ENCODE assay signal across 8 cellular contexts in genomic region chr2:196640031-196640548, GRCh38. TPM values are rescaled to one million over a fixed set of nuclear protein-coding genes. Genes with fewer than 3 reads are reported as not detected.
A peak's percentile ranks its signal among the peaks of the same experiment; 100 is the strongest.
DNase-seq lines count a peak whose midpoint lies in the region; ATAC-seq, FAIRE-seq and TF ChIP-seq lines count a peak whose summit lies in the region.

No MANE protein-coding gene starts in this region.

- ATAC-seq in GM19023 (IDR thresholded peaks at IDR 0.05; ENCODE audit: unreplicated experiment): no peak
- ATAC-seq in GM18519 (IDR thresholded peaks at IDR 0.05; ENCODE audit: low FRiP score, unreplicated experiment): no peak

- H4K5ac ChIP-seq in H1 (ENCODE audit: insufficient read length, low read depth, low read length): no peak overlapping the region

- H3K79me2 ChIP-seq in H1 (ENCODE audit: control insufficient read depth in 1 of 2, insufficient read depth in 2 of 2, low read length in 2 of 2): peaks cover 18 to 48% of the 10 kb centered on the region in 2 experiments

- TF ChIP-seq CTCF in H1 (IDR thresholded peaks at IDR 0.05; ENCODE audit: control extremely low read depth in 1 of 3, insufficient read depth in 1 of 3, low read depth in 1 of 3, low read length in 3 of 3) (no peak), progenitor cell of endocrine pancreas (IDR thresholded peaks at IDR 0.05; ENCODE audit: unreplicated experiment) (no peak)

- H3K4me3 ChIP-seq in MG63 (peak overlapping the region; percentile 92), H1 (ENCODE audit: extremely low read depth in 1 of 4, insufficient read depth in 2 of 4, low read depth in 3 of 4, low read length in 4 of 4) (peak overlapping the region; percentile 72 to 94 (median 77))

- peaks cover 13% of the 10 kb centered on the region for H3K4me1 Mint-ChIP-seq in progenitor cell of endocrine pancreas (ENCODE audit: low read depth)

- no peak overlapping the region for H2AK5ac ChIP-seq in H1 (ENCODE audit: low read depth, low read length)

- no peak for TF ChIP-seq EP300 in H1 (IDR thresholded peaks at IDR 0.05; ENCODE audit: borderline replicate concordance in 1 of 2, low read depth in 2 of 2, low read length in 2 of 2)

- no peaks in the 10 kb centered on the region for H3K36me3 Mint-ChIP-seq in progenitor cell of endocrine pancreas (ENCODE audit: insufficient read depth)

- H2AFZ ChIP-seq in H1 (ENCODE audit: low read length): peak overlapping the region; percentile 53

- H3K9ac ChIP-seq in H1 (replicated peaks in 1 of 4; ENCODE audit: extremely low read depth in 1 of 4, low read depth in 3 of 4, low read length in 3 of 4): peak overlapping the region; percentile 65 to 84 (median 71)

- H3K23me2 ChIP-seq in H1 (ENCODE audit: low read depth, low read length): peaks cover 3% of the 10 kb centered on the region; the same call in 1 of the 2 replicates

- no peak overlapping the region for H3K18ac ChIP-seq in H1 (ENCODE audit: extremely low read depth, low read length)

- no peak overlapping the region for H4K8ac ChIP-seq in H1 (ENCODE audit: extremely low read depth, insufficient read depth, low read length)

- 8% methylated on average over 12 of the region's 12 CpGs; no CpG with 5 or more reads in 1 of the 2 experiments for WGBS in H1 (ENCODE audit: extremely low coverage in 1 of 2, insufficient coverage in 1 of 2, insufficient read length in 1 of 2, insufficient replicate concordance in 2 of 2, low coverage in 1 of 2, low lambda C conversion rate in 2 of 2, missing lambda C conversion rate in 1 of 2), 2 experiments

- CTCF ChIA-PET in H1 (lab: Charles Lee; ENCODE audit: partially characterized antibody): interaction anchor here (0.6 to 2.4 kb wide), 3 partner anchors 21 to 187 kb away, joined by 3 to 8 read pairs (median 3); no protein-coding TSS in a partner anchor

- H3K4me2 ChIP-seq in H1 (ENCODE audit: insufficient read depth in 1 of 2, low read depth in 2 of 2, low read length in 2 of 2): peak overlapping the region; percentile 63 to 78

- peaks cover 7% of the 10 kb centered on the region for H3K79me1 ChIP-seq in H1 (ENCODE audit: low read depth, low read length)

- no peak overlapping the region for H2BK120ac ChIP-seq in H1 (replicated peaks; ENCODE audit: low read depth, low read length)

- FAIRE-seq in GM12891 (lab: Jason Lieb, UNC) (no peak), H1 (lab: Jason Lieb, UNC) (no peak)

- H3K27ac ChIP-seq in H1 (ENCODE audit: low read depth, low read length): peak overlapping the region; percentile 65; the same call in 1 of the 2 replicates

- no peaks in the 10 kb centered on the region for H3K27me3 Mint-ChIP-seq in progenitor cell of endocrine pancreas

- POLR2A ChIA-PET in H1 (lab: Charles Lee; ENCODE audit: partially characterized antibody): interaction anchor here (1.5 to 2.5 kb wide), 3 partner anchors 13 to 47 kb away, joined by 3 to 10 read pairs (median 7); partner anchors contain the start of gene HECW2

- H2BK5ac ChIP-seq in H1 (ENCODE audit: low read depth, low read length): peak overlapping the region; percentile 69; the same call in 1 of the 2 replicates

- H3K14ac ChIP-seq in H1 (ENCODE audit: insufficient read length): no peak overlapping the region

- H3K9me3 ChIP-seq in MG63 (no peaks in the 10 kb centered on the region), H1 (ENCODE audit: insufficient read depth in 2 of 2, low read depth in 1 of 2, low read length in 1 of 2) (no peaks in the 10 kb centered on the region)

- no peak overlapping the region for H3K56ac ChIP-seq in H1 (replicated peaks; ENCODE audit: insufficient read length, low read depth, low read length)

- TF ChIP-seq RAD21 in H1 (IDR thresholded peaks at IDR 0.05 in 1 of 2, conservative IDR thresholded peaks at IDR 0.05 in 1 of 2; ENCODE audit: low read depth in 2 of 2, low read length in 2 of 2): no peak

- peaks cover 3% of the 10 kb centered on the region; the same call in 1 of the 2 replicates for H3K36me3 ChIP-seq in MG63
- no peaks in the 10 kb centered on the region; a peak in 1 of 8 replicates for H3K36me3 ChIP-seq in H1 (ENCODE audit: control insufficient read depth in 2 of 4, insufficient read depth in 4 of 4, low read length in 3 of 4)

- H2BK15ac ChIP-seq in H1 (ENCODE audit: low read length): no peak overlapping the region

- H3K4me1 ChIP-seq in H1 (replicated peaks in 1 of 4; ENCODE audit: control insufficient read depth in 3 of 4, insufficient read depth in 4 of 4, low read length in 3 of 4): peaks cover 0 to 8% (median 3%) of the 10 kb centered on the region in 4 experiments; a peak in 3 of 7 replicates

- H3K4me3 Mint-ChIP-seq in progenitor cell of endocrine pancreas (ENCODE audit: low read depth): peak overlapping the region; percentile 90

- no peaks in the 10 kb centered on the region for H4K20me1 ChIP-seq in H1 (replicated peaks in 1 of 2; ENCODE audit: control insufficient read depth in 1 of 2, insufficient read depth in 2 of 2, low read length in 2 of 2)

- no peak overlapping the region for H3K4ac ChIP-seq in H1 (replicated peaks; ENCODE audit: insufficient read length, low read depth, low read length)

- no peak overlapping the region for H3K23ac ChIP-seq in H1 (ENCODE audit: insufficient read length)

- DNase-seq in GM12891 (ENCODE audit: insufficient read length, low spot score) (peak; percentile 5), MG63 (no peak), H1 (ENCODE audit: low read depth in 1 of 2, low spot score in 2 of 2) (no peak), progenitor cell of endocrine pancreas (ENCODE audit: low spot score, unreplicated experiment) (no peak), AG08395 (ENCODE audit: low spot score) (no peak), anterior cingulate cortex (lab: John Stamatoyannopoulos, UW) (no peak)

- no peaks in the 10 kb centered on the region for H3K27me3 ChIP-seq in MG63
- H3K27me3 ChIP-seq in H1 (replicated peaks in 1 of 4; ENCODE audit: control insufficient read depth in 3 of 4, extremely low read depth in 1 of 4, insufficient read depth in 3 of 4, low read length in 3 of 4): no peaks in the 10 kb centered on the region

- no peak overlapping the region for H4K91ac ChIP-seq in H1 (replicated peaks; ENCODE audit: insufficient read length, low read length)

- TF ChIP-seq POLR2A in GM12891 (IDR thresholded peaks at IDR 0.05; ENCODE audit: low read depth, low read length): no peak
- TF ChIP-seq POLR2A in H1 (IDR thresholded peaks at IDR 0.05; ENCODE audit: control extremely low read depth in 1 of 2, low read depth in 2 of 2, low read length in 2 of 2): no peak

- H3K9me3 Mint-ChIP-seq in progenitor cell of endocrine pancreas (ENCODE audit: low read depth): peaks cover 6% of the 10 kb centered on the region

- H2BK12ac ChIP-seq in H1 (ENCODE audit: low read depth, low read length): no peak overlapping the region; the same call in 1 of the 2 replicates

- peak overlapping the region; percentile 98 for H3K27ac Mint-ChIP-seq in progenitor cell of endocrine pancreas

- H2BK20ac ChIP-seq in H1 (ENCODE audit: low read length): no peak overlapping the region

TF ChIP-seq in GM12891, 5 proteins besides CTCF, POLR2A, EP300 and RAD21:
- TF ChIP-seq SPI1 (IDR thresholded peaks at IDR 0.05; ENCODE audit: low read depth, low read length): no peak
- no peak for TF ChIP-seq TAF1 (IDR thresholded peaks at IDR 0.05; ENCODE audit: low read depth, low read length)
- TF ChIP-seq POLR2AphosphoS5 (IDR thresholded peaks at IDR 0.05; ENCODE audit: low read depth, low read length): no peak
- TF ChIP-seq POU2F2 (IDR thresholded peaks at IDR 0.05; ENCODE audit: low read depth, low read length): no peak
- TF ChIP-seq PAX5 (IDR thresholded peaks at IDR 0.05; ENCODE audit: insufficient read depth, low read length, severe bottlenecking): no peak
TF ChIP-seq in GM12891: peak in this region for 0.

TF ChIP-seq in H1, 55 proteins besides CTCF, POLR2A, EP300 and RAD21:
- TF ChIP-seq TAF7 (optimal IDR thresholded peaks at IDR 0.05; ENCODE audit: borderline replicate concordance, low read depth, low read length) (no peak), SP2 (IDR thresholded peaks at IDR 0.05; ENCODE audit: low read length) (no peak), HDAC6 (IDR thresholded peaks at IDR 0.05; ENCODE audit: low read depth, low read length) (no peak), CEBPB (IDR thresholded peaks at IDR 0.05; ENCODE audit: low read depth, low read length) (no peak), POLR2AphosphoS5 (IDR thresholded peaks at IDR 0.05; ENCODE audit: low read depth, low read length) (no peak)

RNA-seq across cellular contexts. Expression of gene CCDC150, which starts 0.6 kb away (rescaled TPM):
- polyA plus RNA-seq in GM12891 (2012; ENCODE audit: low read depth, missing spikeins): 8.7 TPM
- total RNA-seq in MG63 (2014; rRNA removed; shearing (Covaris generic); ENCODE audit: low replicate concordance): 3.3 and 3.5 TPM in 2 replicates
- 31.9 and 42.2 TPM in 2 replicates for total RNA-seq in H1 (2021; fragmentation: NEBNext Ultra II Directional; extraction: Animal tissue kit (Norgen Biotek cat#: 25700))
- polyA plus RNA-seq in H1 (2011; rRNA removed): 6.1 and 8.3 TPM in 2 replicates
- polyA plus RNA-seq in H1 (2011; cell fraction: cytosol; rRNA removed): 15.1 TPM
- 26.5 TPM for polyA plus RNA-seq in H1 (2011; cell fraction: nucleus; rRNA removed)
- polyA plus RNA-seq in H1 (2012, experiment 1 of 2): 21.8 to 51.1 TPM (median 33.4 TPM) in 4 replicates
- 1.7 TPM for polyA plus RNA-seq in H1 (2012, experiment 2 of 2)
- 44.2 TPM for polyA plus RNA-seq in H1 (2013, experiment 1 of 2)
- 35.5 TPM for polyA plus RNA-seq in H1 (2013, experiment 2 of 2)
- polyA minus RNA-seq in H1 (2011; rRNA and poly(A)+ RNA removed): 25.3 and 41.2 TPM in 2 replicates
- polyA minus RNA-seq in H1 (2011; cell fraction: cytosol; rRNA and poly(A)+ RNA removed): 19.7 TPM
- 151 TPM for polyA minus RNA-seq in H1 (2011; cell fraction: nucleus; rRNA and poly(A)+ RNA removed)
- total RNA-seq in progenitor cell of endocrine pancreas: 39.5 and 40.1 TPM in 2 replicates

RNA-seq across cellular contexts. Expression of gene HECW2, which starts 46.7 kb away (rescaled TPM):
- 25.2 TPM for polyA plus RNA-seq in GM12891 (2012; ENCODE audit: low read depth, missing spikeins)
- total RNA-seq in MG63 (2014; rRNA removed; shearing (Covaris generic); ENCODE audit: low replicate concordance): 9.2 and 10.8 TPM in 2 replicates
- total RNA-seq in H1 (2021; fragmentation: NEBNext Ultra II Directional; extraction: Animal tissue kit (Norgen Biotek cat#: 25700)): 3.6 and 5.1 TPM in 2 replicates
- polyA plus RNA-seq in H1 (2011; rRNA removed): 1.2 TPM in 2 replicates
- polyA plus RNA-seq in H1 (2011; cell fraction: cytosol; rRNA removed): 0.92 TPM
- polyA plus RNA-seq in H1 (2011; cell fraction: nucleus; rRNA removed): 2.5 TPM
- polyA plus RNA-seq in H1 (2012, experiment 1 of 2): 1.4 to 2.0 TPM (median 1.7 TPM) in 4 replicates
- 0.26 TPM for polyA plus RNA-seq in H1 (2012, experiment 2 of 2)
- 1.4 TPM for polyA plus RNA-seq in H1 (2013, experiment 1 of 2)
- polyA plus RNA-seq in H1 (2013, experiment 2 of 2): 1.5 TPM
- 9.4 and 10.9 TPM in 2 replicates for polyA minus RNA-seq in H1 (2011; rRNA and poly(A)+ RNA removed)
- polyA minus RNA-seq in H1 (2011; cell fraction: cytosol; rRNA and poly(A)+ RNA removed): 1.8 TPM
- polyA minus RNA-seq in H1 (2011; cell fraction: nucleus; rRNA and poly(A)+ RNA removed): 22.2 TPM
- total RNA-seq in progenitor cell of endocrine pancreas: 19.6 and 20.0 TPM in 2 replicates
